In genomic region chr5:143060018-143060417, GRCh38 we compare ENCODE assay signal across 2 cellular contexts.
TF ChIP-seq lines count a peak whose summit lies in the region.

No MANE protein-coding gene starts in this region.

TF ChIP-seq in GM12878, 131 proteins besides CTCF, POLR2A, EP300 and RAD21 (continued from another document):
- TF ChIP-seq ZBTB4 (CRISPR knock-in tag; IDR thresholded peaks at IDR 0.05): no peak
- no peak for TF ChIP-seq CREB1 (IDR thresholded peaks at IDR 0.05; ENCODE audit: low read depth)
- TF ChIP-seq ESRRA (IDR thresholded peaks at IDR 0.05; ENCODE audit: low read length): no peak
- TF ChIP-seq HSF1 (IDR thresholded peaks at IDR 0.05; ENCODE audit: low read depth, low read length): no peak
- no peak for TF ChIP-seq RFX5 (IDR thresholded peaks at IDR 0.05; ENCODE audit: low read depth, low read length)

TF ChIP-seq in SK-N-SH, 30 proteins besides CTCF, POLR2A, EP300 and RAD21 (continued from another document):
- TF ChIP-seq REST (IDR thresholded peaks at IDR 0.05; ENCODE audit: low read depth, low read length) (no peak), USF1 (IDR thresholded peaks at IDR 0.05; ENCODE audit: borderline replicate concordance, low read depth) (no peak), EZH2phosphoT487 (IDR thresholded peaks at IDR 0.05; ENCODE audit: borderline replicate concordance, low read depth) (no peak), IRF3 (IDR thresholded peaks at IDR 0.05; ENCODE audit: low read depth, low read length) (no peak), MAX (IDR thresholded peaks at IDR 0.05; ENCODE audit: low read depth) (no peak), FOSL2 (IDR thresholded peaks at IDR 0.05; ENCODE audit: borderline replicate concordance, low read depth) (no peak), SIN3A (IDR thresholded peaks at IDR 0.05; ENCODE audit: borderline replicate concordance, low read depth, low read length) (no peak), NFIC (IDR thresholded peaks at IDR 0.05; ENCODE audit: borderline replicate concordance) (no peak), RXRA (IDR thresholded peaks at IDR 0.05; ENCODE audit: borderline replicate concordance, low read depth) (no peak)
